ENCODE assay signal across 13 cellular contexts in the genomic region with DNA sequence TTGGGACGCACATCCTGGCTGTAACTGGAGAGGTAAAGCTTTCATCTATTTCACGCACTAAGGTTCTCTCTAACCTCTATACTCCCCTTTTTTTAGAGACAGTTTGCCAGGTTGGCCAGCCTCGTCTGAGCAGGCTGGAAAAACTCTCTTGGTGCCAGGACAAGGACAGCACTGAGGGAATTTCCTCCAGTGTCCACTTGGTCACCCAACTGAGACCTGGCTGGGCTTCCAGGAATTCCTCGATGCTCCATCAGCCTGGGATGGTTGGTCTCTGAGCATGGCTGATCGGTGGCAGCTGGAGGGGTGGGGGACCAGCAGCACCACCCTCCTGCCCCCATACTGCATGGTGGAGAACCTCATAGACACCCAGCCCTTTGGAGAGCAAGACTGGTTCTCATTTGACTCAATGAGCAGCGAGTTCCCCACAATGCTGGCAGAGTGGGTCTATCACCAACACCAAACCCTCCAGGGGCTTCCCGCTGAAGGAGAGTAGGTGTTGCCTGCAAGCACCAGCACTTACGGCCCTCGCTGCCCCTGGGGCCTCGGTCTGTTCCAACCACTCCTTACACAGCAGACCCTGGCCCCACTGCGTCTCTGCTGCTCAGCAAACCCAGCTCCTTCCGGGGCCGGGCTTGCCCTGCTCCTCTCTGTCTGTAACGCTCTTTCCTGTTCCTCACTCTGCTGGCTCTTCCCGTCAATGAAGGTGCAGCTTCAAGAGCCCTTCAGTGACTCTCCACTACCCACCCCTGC.
A peak's percentile ranks its signal among the peaks of the same experiment; 100 is the strongest.
DNase-seq lines count a peak whose midpoint lies in the region; ATAC-seq and TF ChIP-seq lines count a peak whose summit lies in the region.
"Had no signal": no experiment of that assay in that cellular context is flagged by ENCODE, and none has a peak within 500 bp of the region (broad histone marks: within the 10 kb centered on the region; RNA-seq: fewer than 3 reads in every experiment).

No MANE protein-coding gene starts in this region.

- H4K20me1 ChIP-seq in OCI-LY3 (ENCODE audit: insufficient read depth, low read length), result no peaks in the 10 kb centered on the region

- no peak overlapping the region for H3K4me3 Mint-ChIP-seq in dendritic cell treated with granulocyte-macrophage colony-stimulating factor and Interleukin-4, amounts not matched to agents 40 ng/mL and 50 ng/mL, for 4 days

- H3K36me3 ChIP-seq in OCI-LY3 (replicated peaks; ENCODE audit: low read depth, low read length), result no peaks in the 10 kb centered on the region
- H3K36me3 ChIP-seq: spleen had no signal

- peak; percentile 30 for ATAC-seq in GM18498 (IDR thresholded peaks at IDR 0.05; ENCODE audit: unreplicated experiment)
- ATAC-seq in HG02571 (IDR thresholded peaks at IDR 0.05; ENCODE audit: unreplicated experiment), result no peak
- ATAC-seq: left cardiac atrium had no signal

- intact Hi-C loops in dendritic cell treated with granulocyte-macrophage colony-stimulating factor and Interleukin-4, amounts not matched to agents 40 ng/mL and 50 ng/mL, for 4 days (cut with micrococcal nuclease), result no loop called here

- no peak overlapping the region for H3K27ac ChIP-seq in OCI-LY3 (ENCODE audit: low read length)
- H3K27ac ChIP-seq: KMS-11 had no signal

- H3K9me3 ChIP-seq in OCI-LY3 (ENCODE audit: insufficient read depth, low read length), result no peaks in the 10 kb centered on the region
- H3K9me3 ChIP-seq: SK-N-SH, spleen had no signal

- H3K27me3 ChIP-seq in OCI-LY3 (ENCODE audit: low read depth, low read length), result 0 out of 2 replicates have a peak, but pooled peaks cover 4% of the 10 kb centered on the region
- H3K27me3 ChIP-seq: spleen had no signal

- H3K9ac ChIP-seq in OCI-LY3 (ENCODE audit: low read length), result no peak overlapping the region
- H3K9ac ChIP-seq: KMS-11, SK-N-SH had no signal

- no peaks in the 10 kb centered on the region for H3K27me3 Mint-ChIP-seq in dendritic cell treated with granulocyte-macrophage colony-stimulating factor and Interleukin-4, amounts not matched to agents 40 ng/mL and 50 ng/mL, for 4 days

- peaks cover 9% of the 10 kb centered on the region for H3K4me1 ChIP-seq in OCI-LY3 (ENCODE audit: low read length)

- peak overlapping the region; percentile 51 for H3K27ac Mint-ChIP-seq in dendritic cell treated with granulocyte-macrophage colony-stimulating factor and Interleukin-4, amounts not matched to agents 40 ng/mL and 50 ng/mL, for 4 days

- no peaks in the 10 kb centered on the region for H3K79me2 ChIP-seq in OCI-LY3 (ENCODE audit: low read length)

- peak overlapping the region; percentile 11; the same call in 1 of the 2 replicates for H2AFZ ChIP-seq in OCI-LY3 (ENCODE audit: low read depth, low read length)

- peak overlapping the region; percentile 37 for H3K4me2 ChIP-seq in OCI-LY3 (ENCODE audit: low read length)
- H3K4me2 ChIP-seq: KMS-11, SK-N-SH had no signal

- DNase-seq in NCI-H1092 treated with DMSO at 0.1 percent for 48 hours (lab: John Stamatoyannopoulos, UW), result peak; percentile 52
- no peak for DNase-seq in NCI-H1092 (lab: John Stamatoyannopoulos, UW)
- DNase-seq in germinal center (ENCODE audit: low spot score), result no peak
- DNase-seq in C1 segment of cervical spinal cord (lab: John Stamatoyannopoulos, UW), result no peak
- DNase-seq: 8988T, left cardiac atrium, SK-N-SH, spleen had no signal

- no peak for TF ChIP-seq CTCF in OCI-LY3 (IDR thresholded peaks at IDR 0.05; ENCODE audit: low read depth, low read length)

- H3K4me1 Mint-ChIP-seq in dendritic cell treated with granulocyte-macrophage colony-stimulating factor and Interleukin-4, amounts not matched to agents 40 ng/mL and 50 ng/mL, for 4 days (ENCODE audit: low read depth), result peaks cover 16% of the 10 kb centered on the region

- no peaks in the 10 kb centered on the region for H3K36me3 Mint-ChIP-seq in dendritic cell treated with granulocyte-macrophage colony-stimulating factor and Interleukin-4, amounts not matched to agents 40 ng/mL and 50 ng/mL, for 4 days (ENCODE audit: low read depth)

- no peaks in the 10 kb centered on the region for H3K9me3 Mint-ChIP-seq in dendritic cell treated with granulocyte-macrophage colony-stimulating factor and Interleukin-4, amounts not matched to agents 40 ng/mL and 50 ng/mL, for 4 days

- H3K4me3 ChIP-seq in OCI-LY3 (ENCODE audit: low read length), result peak overlapping the region; percentile 34; the same call in 1 of the 2 replicates
- H3K4me3 ChIP-seq: spleen had no signal
